In genomic region chr17:61407211-61407911, GRCh38 we compare ENCODE assay signal across 16 cellular contexts. TPM values are rescaled to one million over a fixed set of nuclear protein-coding genes. Genes with fewer than 3 reads are reported as not detected.
A peak's percentile ranks its signal among the peaks of the same experiment; 100 is the strongest.
DNase-seq lines count a peak whose midpoint lies in the region; ATAC-seq and TF ChIP-seq lines count a peak whose summit lies in the region.
"Had no signal": no experiment of that assay in that cellular context is flagged by ENCODE, and none has a peak within 500 bp of the region (broad histone marks: within the 10 kb centered on the region; RNA-seq: fewer than 3 reads in every experiment).

No MANE protein-coding gene starts in this region.

- WGBS in adrenal gland, 4 donors = 46 to 61% (median 54%) methylated on average over 4 to 6 of the region's 6 CpGs
- 40 to 59% (median 57%) methylated on average over 5 to 6 of the region's 6 CpGs for WGBS in stomach, 5 donors

- H3K4me1 ChIP-seq in HEK293 (ENCODE audit: control insufficient read depth, insufficient read depth, low read length) (no peaks in the 10 kb centered on the region), adrenal gland (replicated peaks in 1 of 2) (peaks cover 5 to 44% of the 10 kb centered on the region in 2 donors), iPS-15b (ENCODE audit: control insufficient read depth, insufficient read depth, low read length) (no peaks in the 10 kb centered on the region), stomach (peaks cover 33 to 85% (median 77%) of the 10 kb centered on the region in 4 donors)

- intact Hi-C loops in adrenal gland (cut with DNase I) (no loop called here), stomach (cut with DNase I; ENCODE audit: low total_unique reads) (no loop called here)

- ATAC-seq in HG03108 (IDR thresholded peaks at IDR 0.05; ENCODE audit: unreplicated experiment) = no peak

- CTCF ChIA-PET in HEK293 (lab: Yijun Ruan, JAX) = interaction anchor here (0.6 to 0.7 kb wide), 3 partner anchors 16 to 197 kb away, joined by 3 read pairs; no protein-coding TSS in a partner anchor

- H3K36me3 ChIP-seq in HEK293 (ENCODE audit: control insufficient read depth in 2 of 2, insufficient read depth in 1 of 2, low read length in 2 of 2) (peaks cover 5 to 64% of the 10 kb centered on the region in 2 experiments; a peak in 2 of 3 replicates), adrenal gland (replicated peaks in 1 of 2) (peaks cover 0 to 8% of the 10 kb centered on the region in 2 donors), iPS-15b (ENCODE audit: control insufficient read depth, insufficient read depth, low read length) (no peaks in the 10 kb centered on the region), stomach (peaks cover 0 to 6% (median 3%) of the 10 kb centered on the region in 4 donors)

- TF ChIP-seq CTCF in HEK293 (tag by site-specific recombination; IDR thresholded peaks at IDR 0.05) (no peak), adrenal gland (IDR thresholded peaks at IDR 0.05) (no peak), stomach (IDR thresholded peaks at IDR 0.05) (no peak)

- TF ChIP-seq POLR2A in adrenal gland (IDR thresholded peaks at IDR 0.05) (no peak), stomach (IDR thresholded peaks at IDR 0.05) (no peak)

- no peak overlapping the region for H3K4me3 ChIP-seq in HEK293 (ENCODE audit: low read depth, low read length)
- no peak overlapping the region for H3K4me3 ChIP-seq in adrenal gland
- H3K4me3 ChIP-seq in iPS-15b (ENCODE audit: low read depth, low read length) = peak overlapping the region; percentile 28
- peak overlapping the region in 2 of 4 donors; percentile 69 to 75 for H3K4me3 ChIP-seq in stomach
- H3K4me3 ChIP-seq: HAP-1 had no signal

- no peak overlapping the region for H3K27ac ChIP-seq in HEK293 (ENCODE audit: extremely low read depth, low read depth, low read length)
- H3K27ac ChIP-seq in adrenal gland = peak overlapping the region in 2 of 5 donors; percentile 8 to 74
- peak overlapping the region; percentile 31 to 85 (median 73) for H3K27ac ChIP-seq in stomach
- H3K27ac ChIP-seq: parathyroid adenoma had no signal

- DNase-seq in adrenal gland = peak in 4 of 7 donors; percentile 11 to 49 (median 16)
- no peak for DNase-seq in stomach
- no peak for DNase-seq in D341Med (ENCODE audit: low spot score)
- no peak for DNase-seq in AML-193 (lab: John Stamatoyannopoulos, UW)
- DNase-seq in iPS-NIHi11 (ENCODE audit: low spot score) = no peak
- DNase-seq: CD4-positive, alpha-beta memory T cell; GDM1; mammary epithelial cell; NCI-H524 treated with DMSO at 0.1 percent for 48 hours; stimulated activated CD4-positive, alpha-beta T cell treated with anti-CD3 and anti-CD28 coated beads, Interleukin-2, amount 100 ng/mL, for 24 hours; stimulated activated naive CD4-positive, alpha-beta T cell treated with Interleukin-2 at 50 U/mL for 16 hours had no signal

- POLR2A ChIA-PET in HEK293 (lab: Yijun Ruan, JAX) = no interaction called here

- no peak overlapping the region for H3K9ac ChIP-seq in iPS-15b (ENCODE audit: low read depth, low read length)
- H3K9ac ChIP-seq: parathyroid adenoma had no signal

- peaks cover 28% of the 10 kb centered on the region for H3K27me3 ChIP-seq in adrenal gland
- peaks cover 92% of the 10 kb centered on the region for H3K27me3 ChIP-seq in iPS-15b (ENCODE audit: control insufficient read depth, insufficient read depth, low read length)
- H3K27me3 ChIP-seq in stomach = peaks cover 20 to 100% (median 87%) of the 10 kb centered on the region in 3 donors

- TF ChIP-seq EP300 in stomach (IDR thresholded peaks at IDR 0.05) = no peak

- H3K9me3 ChIP-seq in HEK293 (ENCODE audit: control insufficient read depth, insufficient read depth, low read depth, low read length) (no peaks in the 10 kb centered on the region), adrenal gland (replicated peaks in 1 of 3) (no peaks in the 10 kb centered on the region), iPS-15b (ENCODE audit: control insufficient read depth, insufficient read depth, low read length) (no peaks in the 10 kb centered on the region), stomach (no peaks in the 10 kb centered on the region)
- H3K9me3 ChIP-seq: HAP-1 had no signal

TF ChIP-seq in HEK293, 187 proteins besides CTCF, POLR2A, EP300 and RAD21:
- peak; percentile 90 for TF ChIP-seq ZIC2 (tag by site-specific recombination; IDR thresholded peaks at IDR 0.05)
- no peak for TF ChIP-seq ZNF785 (tag by site-specific recombination; IDR thresholded peaks at IDR 0.05)
- TF ChIP-seq PRDM6 (tag by site-specific recombination; IDR thresholded peaks at IDR 0.05) = no peak
- no peak for TF ChIP-seq BCL11B (tag by site-specific recombination; IDR thresholded peaks at IDR 0.05; ENCODE audit: low read depth)
- no peak for TF ChIP-seq GLIS2 (tag by site-specific recombination; IDR thresholded peaks at IDR 0.05)

RNA-seq across cellular contexts. Expression of gene TBX2, which starts 7.7 kb away (rescaled TPM):
- 10 to 100 TPM in 2 of 8 donors, 1 to 10 TPM in 6; 6.4 to 16.0 (median 7.4) TPM for total RNA-seq in adrenal gland
- polyA plus RNA-seq in adrenal gland = 10 to 100 TPM in 2 of 3 donors, 1 to 10 TPM in 1; 2.4 to 22.1 (median 14.9) TPM
- 10 to 100 TPM in 4 of 5 donors, under 1 TPM in 1; 0.58 to 31.6 (median 22.3) TPM for total RNA-seq in stomach
- 10 to 100 TPM in 2 of 3 donors, 1 to 10 TPM in 1; 9.4 to 27.0 (median 21.8) TPM for polyA plus RNA-seq in stomach
- total RNA-seq: CD4-positive, alpha-beta memory T cell had no signal
- polyA plus RNA-seq: CD4-positive, alpha-beta memory T cell; mammary epithelial cell had no signal

RNA-seq across cellular contexts. Expression of gene TBX4, which starts 44.9 kb away (rescaled TPM):
- total RNA-seq in adrenal gland (under 1 TPM in 3 of 8 donors, not detected in 5; 0.14 to 0.54 (median 0.29) TPM), stomach (under 1 TPM in 1 of 5 donors, not detected in 4; 0.73 TPM)
- polyA plus RNA-seq in adrenal gland (under 1 TPM in 1 of 3 donors, not detected in 2; 0.03 TPM), stomach (under 1 TPM in 1 of 3 donors, not detected in 2; 0.08 TPM)
- total RNA-seq: CD4-positive, alpha-beta memory T cell had no signal
- polyA plus RNA-seq: CD4-positive, alpha-beta memory T cell had no signal

Comparison
In these comparisons a context has a peak if more than half of its experiments do, and no peak if none do; other contexts are left out.
1. DNase-seq: peak in adrenal gland (4 of 7); none in stomach (single experiment), D341Med (single experiment), AML-193 (0 of 2) and iPS-NIHi11 (single experiment).